ENCODE assay signal across 10 cellular contexts in genomic region chr7:22435105-22435504, GRCh38.
DNase-seq lines count a peak whose midpoint lies in the region; ATAC-seq and TF ChIP-seq lines count a peak whose summit lies in the region.
"Had no signal": no experiment of that assay in that cellular context is flagged by ENCODE, and none has a peak within 500 bp of the region (broad histone marks: within the 10 kb centered on the region; RNA-seq: fewer than 3 reads in every experiment).

No MANE protein-coding gene starts in this region.

- H3K4me1 Mint-ChIP-seq in activated B cell treated with CpG ODN at 0.5 μM for 24 hours: peaks cover 39% of the 10 kb centered on the region
- H3K4me1 Mint-ChIP-seq in activated T-helper 17 cell treated with anti-CD3 and anti-CD28 coated beads, Interleukin-2, amount 50 U/mL, for 72 hours: no peaks in the 10 kb centered on the region
- H3K4me1 Mint-ChIP-seq: activated naive CD4-positive, alpha-beta T cell treated with anti-CD3 and anti-CD28 coated beads, Interleukin-2, amount 50 U/mL, for 24 hours had no signal

- DNase-seq in activated B cell treated with CpG ODN at 0.5 μM for 24 hours (no peak), D341Med (ENCODE audit: low spot score) (no peak), HAP-1 (ENCODE audit: low spot score in 2 of 2) (no peak)
- no peak for DNase-seq in NK-92 treated with Interleukin-12 subunit alpha and Interleukin-12 subunit beta, amount 100 ng/mL, for 24 hours (lab: John Stamatoyannopoulos, UW)
- DNase-seq: NCI-H526 treated with DMSO at 0.1 percent for 48 hours had no signal

- in situ Hi-C loops in HAP-1 (cut with MboI; ENCODE audit: low sequenced_read_pairs): no loop called here

- CTCF ChIA-PET in activated B cell treated with CpG ODN at 0.5 μM for 24 hours (lab: Charles Lee): interaction anchor here (1.0 to 1.1 kb wide), 2 partner anchors 17 to 325 kb away, joined by 3 to 4 read pairs; no protein-coding TSS in a partner anchor

- H3K27me3 Mint-ChIP-seq in activated B cell treated with CpG ODN at 0.5 μM for 24 hours: no peaks in the 10 kb centered on the region
- H3K27me3 Mint-ChIP-seq in activated T-helper 17 cell treated with anti-CD3 and anti-CD28 coated beads, Interleukin-2, amount 50 U/mL, for 72 hours: peaks cover 10% of the 10 kb centered on the region

- peaks cover 7% of the 10 kb centered on the region for H3K36me3 Mint-ChIP-seq in activated B cell treated with CpG ODN at 0.5 μM for 24 hours (ENCODE audit: low read depth)
- H3K36me3 Mint-ChIP-seq in activated T-helper 17 cell treated with anti-CD3 and anti-CD28 coated beads, Interleukin-2, amount 50 U/mL, for 72 hours (ENCODE audit: low read depth): no peaks in the 10 kb centered on the region
- H3K36me3 Mint-ChIP-seq: activated naive CD4-positive, alpha-beta T cell treated with anti-CD3 and anti-CD28 coated beads, Interleukin-2, amount 50 U/mL, for 24 hours had no signal

- H3K36me3 ChIP-seq in HAP-1 (replicated peaks): 0 out of 2 replicates have a peak, but pooled peaks cover 3% of the 10 kb centered on the region

- ATAC-seq in GM18858 (IDR thresholded peaks at IDR 0.05; ENCODE audit: unreplicated experiment) (peak; percentile 85), GM21515 (IDR thresholded peaks at IDR 0.05; ENCODE audit: unreplicated experiment) (peak; percentile 88), HG03108 (IDR thresholded peaks at IDR 0.05; ENCODE audit: unreplicated experiment) (peak; percentile 77), activated B cell treated with CpG ODN at 0.5 μM for 24 hours (ENCODE audit: low read depth) (no peak)
- no peak for ATAC-seq in activated T-helper 17 cell treated with anti-CD3 and anti-CD28 coated beads, Interleukin-2, amount 50 U/mL, for 72 hours (replicated peaks)

- H3K27me3 ChIP-seq in HAP-1 (ENCODE audit: low read depth): no peaks in the 10 kb centered on the region

- H3K9me3 ChIP-seq in HAP-1: no peaks in the 10 kb centered on the region

- H3K27ac Mint-ChIP-seq in activated B cell treated with CpG ODN at 0.5 μM for 24 hours: no peak overlapping the region
- no peak overlapping the region for H3K27ac Mint-ChIP-seq in activated T-helper 17 cell treated with anti-CD3 and anti-CD28 coated beads, Interleukin-2, amount 50 U/mL, for 72 hours
- H3K27ac Mint-ChIP-seq: activated naive CD4-positive, alpha-beta T cell treated with anti-CD3 and anti-CD28 coated beads, Interleukin-2, amount 50 U/mL, for 24 hours had no signal

- H3K4me3 Mint-ChIP-seq in activated B cell treated with CpG ODN at 0.5 μM for 24 hours: peak overlapping the region; percentile 57
- H3K4me3 Mint-ChIP-seq in activated T-helper 17 cell treated with anti-CD3 and anti-CD28 coated beads, Interleukin-2, amount 50 U/mL, for 72 hours: no peak overlapping the region
- H3K4me3 Mint-ChIP-seq: activated naive CD4-positive, alpha-beta T cell treated with anti-CD3 and anti-CD28 coated beads, Interleukin-2, amount 50 U/mL, for 24 hours had no signal

- POLR2A ChIA-PET in activated B cell treated with CpG ODN at 0.5 μM for 24 hours (lab: Charles Lee): no interaction called here

- TF ChIP-seq CTCF in activated B cell treated with CpG ODN at 0.5 μM for 24 hours (IDR thresholded peaks at IDR 0.05): no peak

- H3K4me3 ChIP-seq in HAP-1: no peak overlapping the region

- no peaks in the 10 kb centered on the region for H3K4me1 ChIP-seq in HAP-1

- peaks cover 2% of the 10 kb centered on the region for H3K9me3 Mint-ChIP-seq in activated B cell treated with CpG ODN at 0.5 μM for 24 hours
- H3K9me3 Mint-ChIP-seq in activated T-helper 17 cell treated with anti-CD3 and anti-CD28 coated beads, Interleukin-2, amount 50 U/mL, for 72 hours: no peaks in the 10 kb centered on the region
- H3K9me3 Mint-ChIP-seq: activated naive CD4-positive, alpha-beta T cell treated with anti-CD3 and anti-CD28 coated beads, Interleukin-2, amount 50 U/mL, for 24 hours had no signal

- intact Hi-C loops in activated B cell treated with CpG ODN at 0.5 μM for 24 hours (cut with micrococcal nuclease): loop anchor here (5.0 kb wide), 1 partner anchor 73 kb away; no protein-coding TSS in a partner anchor

Comparison
In these comparisons a context has a peak if more than half of its experiments do, and no peak if none do; other contexts are left out.
1. ATAC-seq: peak in GM18858 (single experiment), GM21515 (single experiment) and HG03108 (single experiment); none in activated B cell treated with CpG ODN at 0.5 μM for 24 hours (single experiment) and activated T-helper 17 cell treated with anti-CD3 and anti-CD28 coated beads, Interleukin-2, amount 50 U/mL, for 72 hours (single experiment).